ENCODE assay signal across 11 cellular contexts in genomic region chr17:2158011-2158410, GRCh38.
DNase-seq lines count a peak whose midpoint lies in the region; ATAC-seq, FAIRE-seq and TF ChIP-seq lines count a peak whose summit lies in the region.
"Had no signal": no experiment of that assay in that cellular context is flagged by ENCODE, and none has a peak within 500 bp of the region (broad histone marks: within the 10 kb centered on the region; RNA-seq: fewer than 3 reads in every experiment).

No MANE protein-coding gene starts in this region.

- no peaks in the 10 kb centered on the region for H3K36me3 Mint-ChIP-seq in WTC11
- H3K36me3 Mint-ChIP-seq in activated T-cell treated with anti-CD3 and anti-CD28 coated beads, Interleukin-2, amount 50 U/mL, for 72 hours (ENCODE audit: insufficient read depth in 2 of 2), result peaks cover 3 to 8% of the 10 kb centered on the region in 2 donors

- H3K9me3 ChIP-seq in A549 (no peaks in the 10 kb centered on the region), lower lobe of right lung (no peaks in the 10 kb centered on the region)
- H3K9me3 ChIP-seq: SJSA1 had no signal

- no peaks in the 10 kb centered on the region for H3K4me1 Mint-ChIP-seq in WTC11
- H3K4me1 Mint-ChIP-seq in activated T-cell treated with anti-CD3 and anti-CD28 coated beads, Interleukin-2, amount 50 U/mL, for 72 hours (ENCODE audit: low read depth), result peaks cover 23% of the 10 kb centered on the region
- H3K4me1 Mint-ChIP-seq: endodermal cell had no signal

- 54% methylated on average over 2 of the region's 2 CpGs for WGBS in A549 (ENCODE audit: missing lambda C conversion rate)

- H3K27ac ChIP-seq in A549 (no peak overlapping the region), lower lobe of right lung (peak overlapping the region; percentile 12)

- no peak for TF ChIP-seq RAD21 in A549 (conservative IDR thresholded peaks at IDR 0.05 in 1 of 2, IDR thresholded peaks at IDR 0.05 in 1 of 2)

- no peaks in the 10 kb centered on the region for H3K27me3 ChIP-seq in lower lobe of right lung (ENCODE audit: low read depth)
- H3K27me3 ChIP-seq: SJSA1 had no signal

- H3K4me2 ChIP-seq in A549, result 0 out of 3 replicates have a peak overlapping the region, but pooled peaks have one; percentile 3

- H3K4me3 Mint-ChIP-seq in WTC11, result no peak overlapping the region
- no peak overlapping the region for H3K4me3 Mint-ChIP-seq in activated T-cell treated with anti-CD3 and anti-CD28 coated beads, Interleukin-2, amount 50 U/mL, for 72 hours
- H3K4me3 Mint-ChIP-seq: endodermal cell had no signal

- H3K4me1 ChIP-seq in A549, result peaks cover 16% of the 10 kb centered on the region; the same call in 2 of the 3 replicates
- H3K4me1 ChIP-seq in lower lobe of right lung, result peaks cover 25% of the 10 kb centered on the region

- TF ChIP-seq EP300 in A549 (IDR thresholded peaks at IDR 0.05), result no peak

- H3K27ac Mint-ChIP-seq in WTC11, result no peak overlapping the region
- no peak overlapping the region for H3K27ac Mint-ChIP-seq in activated T-cell treated with anti-CD3 and anti-CD28 coated beads, Interleukin-2, amount 50 U/mL, for 72 hours

- POLR2A ChIA-PET in A549 (lab: Yijun Ruan, JAX) (no interaction called here), WTC11 (lab: Charles Lee) (no interaction called here)

- no peak overlapping the region for H3K4me3 ChIP-seq in A549
- H3K4me3 ChIP-seq in choroid plexus epithelial cell (ENCODE audit: low read depth, low read length), result no peak overlapping the region
- no peak overlapping the region for H3K4me3 ChIP-seq in lower lobe of right lung
- H3K4me3 ChIP-seq: SJSA1 had no signal

- H3K9me3 Mint-ChIP-seq in WTC11, result no peaks in the 10 kb centered on the region
- H3K9me3 Mint-ChIP-seq in activated T-cell treated with anti-CD3 and anti-CD28 coated beads, Interleukin-2, amount 50 U/mL, for 72 hours, result no peaks in the 10 kb centered on the region
- H3K9me3 Mint-ChIP-seq: endodermal cell had no signal

- CTCF ChIA-PET in A549 (lab: Yijun Ruan, JAX) (interaction anchor here (0.9 to 1.4 kb wide), 5 partner anchors 8 to 103 kb away, joined by 3 to 4 read pairs (median 3); partner anchors contain the start of gene HIC1), WTC11 (lab: Charles Lee) (interaction anchor here (0.7 to 1.4 kb wide), 2 partner anchors 11 to 87 kb away, joined by 5 to 7 read pairs; no protein-coding TSS in a partner anchor)

- intact Hi-C loops in lower lobe of right lung (cut with DNase I), result no loop called here

- ATAC-seq in A549, result no peak
- ATAC-seq in lower lobe of right lung, result peak; percentile 84 to 90
- no peak for ATAC-seq in WTC11
- no peak for ATAC-seq in activated T-cell treated with anti-CD3 and anti-CD28 coated beads, Interleukin-2, amount 50 U/mL, for 72 hours (replicated peaks in 1 of 2)

- no peak for TF ChIP-seq POLR2A in A549 (IDR thresholded peaks at IDR 0.05; ENCODE audit: low read length)

- TF ChIP-seq CTCF in A549 (IDR thresholded peaks at IDR 0.05) (no peak), choroid plexus epithelial cell (conservative IDR thresholded peaks at IDR 0.05; ENCODE audit: low read depth, low read length) (no peak), lower lobe of right lung (IDR thresholded peaks at IDR 0.05) (no peak), WTC11 (IDR thresholded peaks at IDR 0.05) (no peak)

- peaks cover 18% of the 10 kb centered on the region for H3K36me3 ChIP-seq in lower lobe of right lung

- no peak for DNase-seq in A549 (ENCODE audit: low read depth in 1 of 2, low spot score in 1 of 2)
- peak; percentile 37 to 56 for DNase-seq in Kasumi-1 (lab: John Stamatoyannopoulos, UW)
- peak; percentile 98 for DNase-seq in choroid plexus epithelial cell (ENCODE audit: low read depth)
- no peak for DNase-seq in lower lobe of right lung
- DNase-seq in WTC11 (ENCODE audit: low spot score), result no peak
- no peak for DNase-seq in activated T-cell treated with anti-CD3 and anti-CD28 coated beads, Interleukin-2, amount 50 U/mL, for 72 hours
- no peak for DNase-seq in stimulated activated naive CD4-positive, alpha-beta T cell treated with Interleukin-2 at 50 U/mL for 16 hours (lab: John Stamatoyannopoulos, UW)
- DNase-seq in NCI-H1092 (lab: John Stamatoyannopoulos, UW), result no peak
- DNase-seq: NCI-H187 had no signal

- no peaks in the 10 kb centered on the region for H3K27me3 Mint-ChIP-seq in WTC11 (ENCODE audit: low read depth)
- no peaks in the 10 kb centered on the region for H3K27me3 Mint-ChIP-seq in activated T-cell treated with anti-CD3 and anti-CD28 coated beads, Interleukin-2, amount 50 U/mL, for 72 hours (ENCODE audit: low read depth)

- no peak for FAIRE-seq in A549 (lab: Jason Lieb, UNC)

TF ChIP-seq in A549, 52 proteins besides CTCF, POLR2A, EP300 and RAD21:
- TF ChIP-seq, protein P1, sequence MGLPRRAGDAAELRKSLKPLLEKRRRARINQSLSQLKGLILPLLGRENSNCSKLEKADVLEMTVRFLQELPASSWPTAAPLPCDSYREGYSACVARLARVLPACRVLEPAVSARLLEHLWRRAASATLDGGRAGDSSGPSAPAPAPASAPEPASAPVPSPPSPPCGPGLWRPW (IDR thresholded peaks at IDR 0.05), result peak; percentile 44; the same call in 1 of the 2 replicates
- TF ChIP-seq CEBPB (IDR thresholded peaks at IDR 0.05) (peak; percentile 86 to 95), FOSB (CRISPR knock-in tag; IDR thresholded peaks at IDR 0.05) (no peak)

TF ChIP-seq in WTC11, 78 proteins besides CTCF, POLR2A, EP300 and RAD21 (continues in another document):
- TF ChIP-seq NR3C1 (CRISPR knock-in tag; conservative IDR thresholded peaks at IDR 0.05; ENCODE audit: low read depth) (no peak), NFATC4 (CRISPR knock-in tag; IDR thresholded peaks at IDR 0.05) (no peak), GABPB1 (CRISPR knock-in tag; IDR thresholded peaks at IDR 0.05) (no peak), FOXK1 (CRISPR knock-in tag; IDR thresholded peaks at IDR 0.05) (no peak), ZNF281 (CRISPR knock-in tag; IDR thresholded peaks at IDR 0.05) (no peak), SMAD3 (CRISPR knock-in tag; IDR thresholded peaks at IDR 0.05; ENCODE audit: borderline replicate concordance) (no peak), NR2C2 (CRISPR knock-in tag; IDR thresholded peaks at IDR 0.05) (no peak), SP1 (CRISPR knock-in tag; conservative IDR thresholded peaks at IDR 0.05) (no peak), KAT7 (CRISPR knock-in tag; IDR thresholded peaks at IDR 0.05; ENCODE audit: borderline replicate concordance) (no peak), TEAD1 (CRISPR knock-in tag; IDR thresholded peaks at IDR 0.05) (no peak)
- TF ChIP-seq, protein P2, sequence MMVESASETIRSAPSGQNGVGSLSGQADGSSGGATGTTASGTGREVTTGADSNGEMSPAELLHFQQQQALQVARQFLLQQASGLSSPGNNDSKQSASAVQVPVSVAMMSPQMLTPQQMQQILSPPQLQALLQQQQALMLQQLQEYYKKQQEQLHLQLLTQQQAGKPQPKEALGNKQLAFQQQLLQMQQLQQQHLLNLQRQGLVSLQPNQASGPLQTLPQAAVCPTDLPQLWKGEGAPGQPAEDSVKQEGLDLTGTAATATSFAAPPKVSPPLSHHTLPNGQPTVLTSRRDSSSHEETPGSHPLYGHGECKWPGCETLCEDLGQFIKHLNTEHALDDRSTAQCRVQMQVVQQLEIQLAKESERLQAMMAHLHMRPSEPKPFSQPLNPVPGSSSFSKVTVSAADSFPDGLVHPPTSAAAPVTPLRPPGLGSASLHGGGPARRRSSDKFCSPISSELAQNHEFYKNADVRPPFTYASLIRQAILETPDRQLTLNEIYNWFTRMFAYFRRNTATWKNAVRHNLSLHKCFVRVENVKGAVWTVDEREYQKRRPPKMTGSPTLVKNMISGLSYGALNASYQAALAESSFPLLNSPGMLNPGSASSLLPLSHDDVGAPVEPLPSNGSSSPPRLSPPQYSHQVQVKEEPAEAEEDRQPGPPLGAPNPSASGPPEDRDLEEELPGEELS (CRISPR knock-in tag; IDR thresholded peaks at IDR 0.05), result no peak
- TF ChIP-seq, protein P3, sequence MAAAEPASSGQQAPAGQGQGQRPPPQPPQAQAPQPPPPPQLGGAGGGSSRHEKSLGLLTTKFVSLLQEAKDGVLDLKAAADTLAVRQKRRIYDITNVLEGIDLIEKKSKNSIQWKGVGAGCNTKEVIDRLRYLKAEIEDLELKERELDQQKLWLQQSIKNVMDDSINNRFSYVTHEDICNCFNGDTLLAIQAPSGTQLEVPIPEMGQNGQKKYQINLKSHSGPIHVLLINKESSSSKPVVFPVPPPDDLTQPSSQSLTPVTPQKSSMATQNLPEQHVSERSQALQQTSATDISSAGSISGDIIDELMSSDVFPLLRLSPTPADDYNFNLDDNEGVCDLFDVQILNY (CRISPR knock-in tag; IDR thresholded peaks at IDR 0.05), result no peak

Comparison
In these comparisons a context has a peak if more than half of its experiments do, and no peak if none do; other contexts are left out.
1. ATAC-seq: peak in lower lobe of right lung (2 of 2); none in A549 (0 of 2), WTC11 (single experiment) and activated T-cell treated with anti-CD3 and anti-CD28 coated beads, Interleukin-2, amount 50 U/mL, for 72 hours (0 of 2).
2. DNase-seq: peak in Kasumi-1 (2 of 2) and choroid plexus epithelial cell (single experiment); none in A549 (0 of 2), lower lobe of right lung (single experiment), WTC11 (single experiment), activated T-cell treated with anti-CD3 and anti-CD28 coated beads, Interleukin-2, amount 50 U/mL, for 72 hours (0 of 2), stimulated activated naive CD4-positive, alpha-beta T cell treated with Interleukin-2 at 50 U/mL for 16 hours (single experiment) and NCI-H1092 (single experiment).